18 cellular contexts compared by ENCODE assay signal in genomic region chr18:24926649-24927048, GRCh38.
DNase-seq lines count a peak whose midpoint lies in the region; ATAC-seq and TF ChIP-seq lines count a peak whose summit lies in the region.
"Had no signal": no experiment of that assay in that cellular context is flagged by ENCODE, and none has a peak within 500 bp of the region (broad histone marks: within the 10 kb centered on the region; RNA-seq: fewer than 3 reads in every experiment).

No MANE protein-coding gene starts in this region.

- CTCF ChIA-PET in Caco-2 (lab: Charles Lee): no interaction called here
- CTCF ChIA-PET in activated CD4-positive, alpha-beta T cell treated with anti-CD3 and anti-CD28 coated beads, Interleukin-2, amount 10 ng/mL, durations not matched to agents 7 days and 5 days (lab: Charles Lee): no interaction called here

- POLR2A ChIA-PET in Caco-2 (lab: Charles Lee): no interaction called here
- POLR2A ChIA-PET in activated CD4-positive, alpha-beta T cell treated with anti-CD3 and anti-CD28 coated beads, Interleukin-2, amount 10 ng/mL, durations not matched to agents 7 days and 5 days (lab: Charles Lee): no interaction called here

- no peaks in the 10 kb centered on the region for H3K9me3 Mint-ChIP-seq in Caco-2 (ENCODE audit: unreplicated experiment)
- peaks cover 2% of the 10 kb centered on the region for H3K9me3 Mint-ChIP-seq in memory B cell
- no peaks in the 10 kb centered on the region for H3K9me3 Mint-ChIP-seq in stimulated activated memory B cell treated with anti-CD40 and anti-IgM and Interleukin-4, amounts not matched to agents 10 μg/mL and 1 μg/mL and 100 μg/mL, for 72 hours
- H3K9me3 Mint-ChIP-seq in activated CD4-positive, alpha-beta T cell treated with anti-CD3 and anti-CD28 coated beads, Interleukin-2, amount 10 ng/mL, durations not matched to agents 7 days and 5 days: no peaks in the 10 kb centered on the region
- H3K9me3 Mint-ChIP-seq: H9 had no signal

- H3K27me3 Mint-ChIP-seq in Caco-2 (ENCODE audit: insufficient read depth, unreplicated experiment): no peaks in the 10 kb centered on the region
- H3K27me3 Mint-ChIP-seq in memory B cell: no peaks in the 10 kb centered on the region
- no peaks in the 10 kb centered on the region for H3K27me3 Mint-ChIP-seq in stimulated activated memory B cell treated with anti-CD40 and anti-IgM and Interleukin-4, amounts not matched to agents 10 μg/mL and 1 μg/mL and 100 μg/mL, for 72 hours
- H3K27me3 Mint-ChIP-seq in activated CD4-positive, alpha-beta T cell treated with anti-CD3 and anti-CD28 coated beads, Interleukin-2, amount 10 ng/mL, durations not matched to agents 7 days and 5 days: peaks cover 4% of the 10 kb centered on the region

- DNase-seq in Caco-2 (no peak), MM.1S (peak; percentile 16), memory B cell (ENCODE audit: low spot score in 2 of 2) (no peak), SKM-1 (lab: John Stamatoyannopoulos, UW; ENCODE audit: unreplicated experiment) (no peak), NAMALWA (ENCODE audit: low spot score) (no peak)
- no peak for DNase-seq in activated CD4-positive, alpha-beta T cell treated with anti-CD3 and anti-CD28 coated beads, Interleukin-2, amount 10 ng/mL, durations not matched to agents 7 days and 5 days
- no peak for DNase-seq in stimulated activated CD4-positive, alpha-beta T cell treated with anti-CD3 and anti-CD28 coated beads, Interleukin-2, amount 100 ng/mL, for 24 hours
- DNase-seq: 8988T; Calu3; CD4-positive, alpha-beta memory T cell; DMS79 treated with DMSO at 0.1 percent for 48 hours; GF-D8; H9; IMR-90 had no signal

- H3K27ac Mint-ChIP-seq in Caco-2 (ENCODE audit: unreplicated experiment) (peak overlapping the region; percentile 42), memory B cell (no peak overlapping the region)
- H3K27ac Mint-ChIP-seq in stimulated activated memory B cell treated with anti-CD40 and anti-IgM and Interleukin-4, amounts not matched to agents 10 μg/mL and 1 μg/mL and 100 μg/mL, for 72 hours: peak overlapping the region; percentile 26
- no peak overlapping the region for H3K27ac Mint-ChIP-seq in activated CD4-positive, alpha-beta T cell treated with anti-CD3 and anti-CD28 coated beads, Interleukin-2, amount 10 ng/mL, durations not matched to agents 7 days and 5 days
- H3K27ac Mint-ChIP-seq: CD4-positive, alpha-beta memory T cell; H9 had no signal

- peak; percentile 59 for ATAC-seq in memory B cell (ENCODE audit: low read depth)
- no peak for ATAC-seq in stimulated activated memory B cell treated with anti-CD40 and anti-IgM and Interleukin-4, amounts not matched to agents 10 μg/mL and 1 μg/mL and 100 μg/mL, for 72 hours
- ATAC-seq: K562 had no signal

- H3K4me3 Mint-ChIP-seq in Caco-2 (ENCODE audit: unreplicated experiment): no peak overlapping the region
- no peak overlapping the region for H3K4me3 Mint-ChIP-seq in memory B cell
- no peak overlapping the region for H3K4me3 Mint-ChIP-seq in stimulated activated memory B cell treated with anti-CD40 and anti-IgM and Interleukin-4, amounts not matched to agents 10 μg/mL and 1 μg/mL and 100 μg/mL, for 72 hours
- no peak overlapping the region for H3K4me3 Mint-ChIP-seq in activated CD4-positive, alpha-beta T cell treated with anti-CD3 and anti-CD28 coated beads, Interleukin-2, amount 10 ng/mL, durations not matched to agents 7 days and 5 days
- H3K4me3 Mint-ChIP-seq: CD4-positive, alpha-beta memory T cell; H9 had no signal

- intact Hi-C loops in Caco-2 (cut with micrococcal nuclease; ENCODE audit: unreplicated experiment): no loop called here

- H4K20me1 ChIP-seq in MM.1S (ENCODE audit: insufficient read depth, low read length): no peaks in the 10 kb centered on the region

- no peak overlapping the region for H3K27ac ChIP-seq in MM.1S (ENCODE audit: low read length)
- H3K27ac ChIP-seq: C4-2B, HL-60 had no signal

- peaks cover 22% of the 10 kb centered on the region for H3K4me1 ChIP-seq in Caco-2
- H3K4me1 ChIP-seq in MM.1S (ENCODE audit: low read length): peaks cover 17% of the 10 kb centered on the region

- H3K4me1 Mint-ChIP-seq in Caco-2 (ENCODE audit: low read depth, unreplicated experiment): peaks cover 37% of the 10 kb centered on the region
- peaks cover 52% of the 10 kb centered on the region for H3K4me1 Mint-ChIP-seq in memory B cell
- H3K4me1 Mint-ChIP-seq in stimulated activated memory B cell treated with anti-CD40 and anti-IgM and Interleukin-4, amounts not matched to agents 10 μg/mL and 1 μg/mL and 100 μg/mL, for 72 hours: peaks cover 79% of the 10 kb centered on the region
- no peaks in the 10 kb centered on the region for H3K4me1 Mint-ChIP-seq in activated CD4-positive, alpha-beta T cell treated with anti-CD3 and anti-CD28 coated beads, Interleukin-2, amount 10 ng/mL, durations not matched to agents 7 days and 5 days
- H3K4me1 Mint-ChIP-seq: CD4-positive, alpha-beta memory T cell had no signal

- H3K9ac ChIP-seq in MM.1S (ENCODE audit: low read length): no peak overlapping the region

- H3F3A ChIP-seq in MM.1S (ENCODE audit: insufficient read depth, low read length): no peaks in the 10 kb centered on the region

- no peaks in the 10 kb centered on the region for H3K9me3 ChIP-seq in Caco-2
- no peaks in the 10 kb centered on the region for H3K9me3 ChIP-seq in MM.1S (replicated peaks; ENCODE audit: insufficient read depth, low read length)

- H3K9me2 ChIP-seq in MM.1S (replicated peaks; ENCODE audit: insufficient read depth, low read length): no peaks in the 10 kb centered on the region

- no TSS peak for BruUV-seq in Caco-2 (replicated peaks; lab: Mats Ljungman, UMichigan)

- H3K27me3 ChIP-seq in Caco-2 (replicated peaks; ENCODE audit: control insufficient read depth, insufficient read depth, low read length) (no peaks in the 10 kb centered on the region), MM.1S (replicated peaks; ENCODE audit: insufficient read depth, low read length) (no peaks in the 10 kb centered on the region)

- H3K4me2 ChIP-seq in MM.1S (ENCODE audit: low read depth, low read length): no peak overlapping the region

- H3K36me3 Mint-ChIP-seq in Caco-2 (ENCODE audit: insufficient read depth, unreplicated experiment) (no peaks in the 10 kb centered on the region), memory B cell (no peaks in the 10 kb centered on the region)
- H3K36me3 Mint-ChIP-seq in stimulated activated memory B cell treated with anti-CD40 and anti-IgM and Interleukin-4, amounts not matched to agents 10 μg/mL and 1 μg/mL and 100 μg/mL, for 72 hours: no peaks in the 10 kb centered on the region
- no peaks in the 10 kb centered on the region for H3K36me3 Mint-ChIP-seq in activated CD4-positive, alpha-beta T cell treated with anti-CD3 and anti-CD28 coated beads, Interleukin-2, amount 10 ng/mL, durations not matched to agents 7 days and 5 days (ENCODE audit: low read depth)
- H3K36me3 Mint-ChIP-seq: CD4-positive, alpha-beta memory T cell had no signal

- H3K36me3 ChIP-seq in Caco-2 (ENCODE audit: control insufficient read depth, insufficient read depth, low read length): no peaks in the 10 kb centered on the region
- no peaks in the 10 kb centered on the region for H3K36me3 ChIP-seq in MM.1S (replicated peaks; ENCODE audit: insufficient read depth, low read length)

- no peak for TF ChIP-seq CTCF in Caco-2 (IDR thresholded peaks at IDR 0.05; ENCODE audit: insufficient read depth in 1 of 2, low read depth in 1 of 2, low read length in 1 of 2, severe bottlenecking in 1 of 2, unreplicated experiment in 1 of 2)
- TF ChIP-seq CTCF in MM.1S (IDR thresholded peaks at IDR 0.05; ENCODE audit: low read length): no peak

- no peak overlapping the region for H3K4me3 ChIP-seq in Caco-2 (ENCODE audit: low read depth, low read length)
- no peak overlapping the region for H3K4me3 ChIP-seq in MM.1S (ENCODE audit: low read length)
- H3K4me3 ChIP-seq: K562 had no signal

- H3K79me2 ChIP-seq in MM.1S (ENCODE audit: low read length): no peaks in the 10 kb centered on the region

- no peak overlapping the region for H2AFZ ChIP-seq in MM.1S (ENCODE audit: low read length)

Comparison
In these comparisons a context has a peak if more than half of its experiments do, and no peak if none do; other contexts are left out.
1. H3K27ac Mint-ChIP-seq: peak in Caco-2 (single experiment) and stimulated activated memory B cell treated with anti-CD40 and anti-IgM and Interleukin-4, amounts not matched to agents 10 μg/mL and 1 μg/mL and 100 μg/mL, for 72 hours (single experiment); none in memory B cell (single experiment) and activated CD4-positive, alpha-beta T cell treated with anti-CD3 and anti-CD28 coated beads, Interleukin-2, amount 10 ng/mL, durations not matched to agents 7 days and 5 days (single experiment).